In genomic region chr7:105656922-105657521, GRCh38 we compare ENCODE assay signal across 8 cellular contexts.
DNase-seq lines count a peak whose midpoint lies in the region; ATAC-seq and TF ChIP-seq lines count a peak whose summit lies in the region.

No MANE protein-coding gene starts in this region.

- peak; percentile 68 for TF ChIP-seq CTCF in fibroblast of mammary gland (conservative IDR thresholded peaks at IDR 0.05; ENCODE audit: control insufficient read depth, insufficient read depth, low read depth, low read length)

- ATAC-seq in GM19452 (IDR thresholded peaks at IDR 0.05; ENCODE audit: unreplicated experiment) = no peak
- ATAC-seq in HG03565 (IDR thresholded peaks at IDR 0.05; ENCODE audit: unreplicated experiment) = no peak

- DNase-seq in SIG-M5 treated with dmso at 0.1 percent for 504 hours (lab: John Stamatoyannopoulos, UW; ENCODE audit: unreplicated experiment) (peak; percentile 37), SIG-M5 (lab: John Stamatoyannopoulos, UW) (no peak), NCI-H2029 treated with DMSO at 0.1 percent for 48 hours (lab: John Stamatoyannopoulos, UW) (peak; percentile 24), fibroblast of mammary gland (ENCODE audit: low read depth) (peak; percentile 43)
- peak; percentile 40 for DNase-seq in activated CD8-positive, alpha-beta memory T cell treated with anti-CD3 and anti-CD28 coated beads, Interleukin-2, amount 50 U/mL, for 24 hours (ENCODE audit: extremely low read depth)
- DNase-seq in stimulated activated CD4-positive, alpha-beta T cell treated with anti-CD3 and anti-CD28 coated beads, Interleukin-15, amount 100 ng/mL, for 24 hours = peak; percentile 82

- H3K4me3 ChIP-seq in fibroblast of mammary gland (ENCODE audit: control insufficient read depth, low read depth, low read length) = no peak overlapping the region
